Comparison of ENCODE assay signal across 22 cellular contexts in the genomic region with DNA sequence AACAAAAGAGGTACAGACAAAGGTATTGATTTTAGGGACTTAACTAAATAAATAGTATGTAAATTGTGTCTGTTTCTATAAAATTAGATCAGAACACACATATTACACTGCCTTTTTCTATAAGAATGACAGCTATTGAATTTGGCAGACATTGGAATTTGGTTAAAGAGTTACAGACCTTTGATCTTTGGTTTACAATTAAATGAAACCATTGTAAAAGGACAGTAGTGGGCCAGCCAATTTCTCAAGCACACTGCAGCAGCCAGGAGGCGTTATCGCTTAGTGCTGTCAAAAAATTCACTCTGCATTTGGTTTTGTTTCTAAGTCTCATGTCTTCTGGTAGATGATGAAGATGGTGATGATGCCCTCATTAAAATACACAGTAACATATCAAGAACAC.
A peak's percentile ranks its signal among the peaks of the same experiment; 100 is the strongest.
DNase-seq lines count a peak whose midpoint lies in the region; ATAC-seq, FAIRE-seq and TF ChIP-seq lines count a peak whose summit lies in the region.
"Had no signal": no experiment of that assay in that cellular context is flagged by ENCODE, and none has a peak within 500 bp of the region (broad histone marks: within the 10 kb centered on the region; RNA-seq: fewer than 3 reads in every experiment).

No MANE protein-coding gene starts in this region.

- no peak for TF ChIP-seq POLR2A in heart left ventricle (IDR thresholded peaks at IDR 0.05)

- H3K4me2 ChIP-seq in astrocyte (ENCODE audit: low read length) = no peak overlapping the region

- H3K36me3 Mint-ChIP-seq in astrocyte (ENCODE audit: low read depth, unreplicated experiment) = no peaks in the 10 kb centered on the region
- H3K36me3 Mint-ChIP-seq: activated naive CD4-positive, alpha-beta T cell treated with anti-CD3 and anti-CD28 coated beads, Interleukin-2, amount 10 ng/mL, durations not matched to agents 7 days and 5 days; natural killer cell had no signal

- no peaks in the 10 kb centered on the region for H4K20me1 ChIP-seq in astrocyte (ENCODE audit: insufficient read depth, low read length)

- H3K9ac ChIP-seq in astrocyte (ENCODE audit: low read length) = no peak overlapping the region

- DNase-seq in left ventricle myocardium inferior (no peak), heart left ventricle (no peak), astrocyte (ENCODE audit: low read depth) (no peak), Ammon's horn (ENCODE audit: low spot score) (no peak)
- DNase-seq: activated CD4-positive, alpha-beta T cell treated with anti-CD3 and anti-CD28 coated beads for 1 hour; activated CD8-positive, alpha-beta memory T cell treated with anti-CD3 and anti-CD28 coated beads, Interleukin-2, amount 50 U/mL, for 48 hours; activated naive CD4-positive, alpha-beta T cell treated with anti-CD3 and anti-CD28 coated beads, Interleukin-2, amount 10 ng/mL, durations not matched to agents 7 days and 5 days; central memory CD4-positive, alpha-beta T cell; glutamatergic neuron; HCEC 1CT; KG1; natural killer cell; NCI-H146; Peyer's patch; stimulated activated CD4-positive, alpha-beta T cell treated with anti-CD3 and anti-CD28 coated beads, Interleukin-4, amount 100 ng/mL, for 1 hour; T-helper 1 cell had no signal

- H3K4me3 ChIP-seq in left ventricle myocardium inferior (no peak overlapping the region), heart left ventricle (no peak overlapping the region), astrocyte (ENCODE audit: insufficient read depth, low read depth, low read length) (no peak overlapping the region)
- H3K4me3 ChIP-seq: Peyer's patch had no signal

- no peaks in the 10 kb centered on the region for H3K27me3 Mint-ChIP-seq in astrocyte (ENCODE audit: low read depth, unreplicated experiment)
- H3K27me3 Mint-ChIP-seq: activated naive CD4-positive, alpha-beta T cell treated with anti-CD3 and anti-CD28 coated beads, Interleukin-2, amount 10 ng/mL, durations not matched to agents 7 days and 5 days had no signal

- peaks cover 3% of the 10 kb centered on the region for H3K4me1 Mint-ChIP-seq in astrocyte (ENCODE audit: low read depth, unreplicated experiment)
- H3K4me1 Mint-ChIP-seq: activated naive CD4-positive, alpha-beta T cell treated with anti-CD3 and anti-CD28 coated beads, Interleukin-2, amount 10 ng/mL, durations not matched to agents 7 days and 5 days; natural killer cell had no signal

- H3K27ac Mint-ChIP-seq in astrocyte (ENCODE audit: unreplicated experiment) = no peak overlapping the region
- H3K27ac Mint-ChIP-seq: activated naive CD4-positive, alpha-beta T cell treated with anti-CD3 and anti-CD28 coated beads, Interleukin-2, amount 10 ng/mL, durations not matched to agents 7 days and 5 days; natural killer cell had no signal

- H3K27me3 ChIP-seq in left ventricle myocardium inferior (ENCODE audit: low read depth) = no peaks in the 10 kb centered on the region
- peaks cover 0 to 6% (median 0%) of the 10 kb centered on the region in 9 donors for H3K27me3 ChIP-seq in heart left ventricle
- no peaks in the 10 kb centered on the region for H3K27me3 ChIP-seq in astrocyte (ENCODE audit: insufficient read depth, low read length)
- H3K27me3 ChIP-seq: Peyer's patch had no signal

- peak overlapping the region; percentile 10 for H2AFZ ChIP-seq in astrocyte (ENCODE audit: low read depth, low read length)

- H3K4me1 ChIP-seq in left ventricle myocardium inferior = no peaks in the 10 kb centered on the region
- H3K4me1 ChIP-seq in heart left ventricle = no peaks in the 10 kb centered on the region
- no peaks in the 10 kb centered on the region for H3K4me1 ChIP-seq in astrocyte (ENCODE audit: insufficient read depth, low read length)
- H3K4me1 ChIP-seq: Peyer's patch had no signal

- intact Hi-C loops in left ventricle myocardium inferior (cut with micrococcal nuclease) (no loop called here), heart left ventricle (cut with DNase I) (no loop called here)

- TF ChIP-seq CTCF in left ventricle myocardium inferior (IDR thresholded peaks at IDR 0.05; ENCODE audit: borderline replicate concordance) (peak; percentile 25), heart left ventricle (IDR thresholded peaks at IDR 0.05) (peak in 4 of 12 donors; percentile 13 to 29 (median 24)), astrocyte (IDR thresholded peaks at IDR 0.05; ENCODE audit: insufficient read depth, low read depth, low read length) (no peak)

- 70 to 91% (median 76%) methylated on average over 2 of the region's 2 CpGs for WGBS in heart left ventricle, 4 donors

- no peaks in the 10 kb centered on the region for H3K36me3 ChIP-seq in left ventricle myocardium inferior
- no peaks in the 10 kb centered on the region for H3K36me3 ChIP-seq in heart left ventricle
- H3K36me3 ChIP-seq in astrocyte (ENCODE audit: insufficient read depth, low read length) = no peaks in the 10 kb centered on the region
- H3K36me3 ChIP-seq: Peyer's patch had no signal

- no peaks in the 10 kb centered on the region for H3K9me3 ChIP-seq in left ventricle myocardium inferior (replicated peaks)
- H3K9me3 ChIP-seq in heart left ventricle = no peaks in the 10 kb centered on the region
- no peaks in the 10 kb centered on the region for H3K9me3 ChIP-seq in astrocyte (ENCODE audit: insufficient read depth, low read depth, low read length)
- H3K9me3 ChIP-seq: Peyer's patch had no signal

- no peak overlapping the region for H3K27ac ChIP-seq in left ventricle myocardium inferior (replicated peaks)
- no peak overlapping the region for H3K27ac ChIP-seq in heart left ventricle
- H3K27ac ChIP-seq in astrocyte (ENCODE audit: low read depth, low read length) = no peak overlapping the region
- H3K27ac ChIP-seq: Peyer's patch had no signal

- no peaks in the 10 kb centered on the region for H3K79me2 ChIP-seq in astrocyte (ENCODE audit: insufficient read depth, low read length)

- no peaks in the 10 kb centered on the region for H3K9me3 Mint-ChIP-seq in astrocyte (ENCODE audit: unreplicated experiment)
- H3K9me3 Mint-ChIP-seq: activated naive CD4-positive, alpha-beta T cell treated with anti-CD3 and anti-CD28 coated beads, Interleukin-2, amount 10 ng/mL, durations not matched to agents 7 days and 5 days; natural killer cell had no signal

- no peak for FAIRE-seq in astrocyte (lab: Jason Lieb, UNC)
- peak; percentile 5 for FAIRE-seq in islet of Langerhans (lab: Jason Lieb, UNC)
- FAIRE-seq: endothelial cell of umbilical vein had no signal

- ATAC-seq in heart left ventricle = no peak
- no peak for ATAC-seq in GM18498 (IDR thresholded peaks at IDR 0.05; ENCODE audit: unreplicated experiment)
- no peak for ATAC-seq in HG03469 (IDR thresholded peaks at IDR 0.05; ENCODE audit: unreplicated experiment)
- no peak for ATAC-seq in HG02973 (IDR thresholded peaks at IDR 0.05; ENCODE audit: unreplicated experiment)
- ATAC-seq: natural killer cell, sciatic nerve had no signal

- no peak overlapping the region for H3K4me3 Mint-ChIP-seq in astrocyte (ENCODE audit: unreplicated experiment)
- H3K4me3 Mint-ChIP-seq: activated naive CD4-positive, alpha-beta T cell treated with anti-CD3 and anti-CD28 coated beads, Interleukin-2, amount 10 ng/mL, durations not matched to agents 7 days and 5 days; natural killer cell had no signal
